2 cellular contexts compared by ENCODE assay signal in the genomic region with DNA sequence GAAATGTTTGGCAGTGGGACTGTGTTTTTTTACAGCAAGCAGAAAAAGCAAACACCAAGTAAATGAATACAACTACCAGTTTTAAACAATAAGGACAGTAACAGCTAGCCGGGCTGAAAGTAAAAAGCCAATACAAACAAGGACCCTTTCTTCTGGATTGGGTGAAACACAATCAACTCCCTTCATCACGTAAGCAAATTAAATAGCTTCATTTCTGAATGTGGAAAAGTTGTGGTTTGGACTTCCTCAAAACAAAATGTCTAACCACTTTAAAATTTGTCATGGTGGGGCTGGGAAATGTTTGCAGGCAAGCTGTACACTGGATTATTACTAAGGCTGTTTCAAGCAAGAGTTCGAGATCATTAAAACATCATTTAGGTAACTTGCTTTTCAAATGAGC.
TF ChIP-seq lines count a peak whose summit lies in the region.

No MANE protein-coding gene starts in this region.

TF ChIP-seq in endothelial cell of umbilical vein, 7 proteins besides CTCF, POLR2A, EP300 and RAD21:
- TF ChIP-seq JUN (IDR thresholded peaks at IDR 0.05; ENCODE audit: borderline replicate concordance, insufficient read depth, insufficient read length, low read depth) = no peak
- no peak for TF ChIP-seq POLR2AphosphoS5 (IDR thresholded peaks at IDR 0.05; ENCODE audit: insufficient read depth, low read depth, low read length)
- TF ChIP-seq GATA2 (IDR thresholded peaks at IDR 0.05; ENCODE audit: insufficient read depth, insufficient read length, low read depth, low read length) = no peak
- TF ChIP-seq FOS (IDR thresholded peaks at IDR 0.05; ENCODE audit: borderline replicate concordance, insufficient read depth, low read length) = no peak
- TF ChIP-seq, protein P1, sequence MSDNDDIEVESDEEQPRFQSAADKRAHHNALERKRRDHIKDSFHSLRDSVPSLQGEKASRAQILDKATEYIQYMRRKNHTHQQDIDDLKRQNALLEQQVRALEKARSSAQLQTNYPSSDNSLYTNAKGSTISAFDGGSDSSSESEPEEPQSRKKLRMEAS (IDR thresholded peaks at IDR 0.05; ENCODE audit: insufficient read depth, insufficient read length) = no peak
- no peak for TF ChIP-seq EZH2 (IDR thresholded peaks at IDR 0.05; ENCODE audit: borderline replicate concordance, low read depth, low read length, severe bottlenecking)
- no peak for TF ChIP-seq MYC (IDR thresholded peaks at IDR 0.05; ENCODE audit: low read depth, low read length)

TF ChIP-seq in SK-N-SH, 30 proteins besides CTCF, POLR2A, EP300 and RAD21:
- TF ChIP-seq RXRA (IDR thresholded peaks at IDR 0.05; ENCODE audit: borderline replicate concordance, low read depth) = no peak
- no peak for TF ChIP-seq NRF1 (IDR thresholded peaks at IDR 0.05; ENCODE audit: low read depth, low read length)
- no peak for TF ChIP-seq FOXJ3 (CRISPR knock-in tag; IDR thresholded peaks at IDR 0.05)
- no peak for TF ChIP-seq YY1 (IDR thresholded peaks at IDR 0.05; ENCODE audit: low read depth)
- TF ChIP-seq MEF2A (IDR thresholded peaks at IDR 0.05; ENCODE audit: borderline replicate concordance, low read depth) = no peak
- no peak for TF ChIP-seq RCOR1 (IDR thresholded peaks at IDR 0.05; ENCODE audit: low read length)
- no peak for TF ChIP-seq EZH2phosphoT487 (IDR thresholded peaks at IDR 0.05; ENCODE audit: borderline replicate concordance, low read depth)
- no peak for TF ChIP-seq NFIC (IDR thresholded peaks at IDR 0.05; ENCODE audit: borderline replicate concordance)
- no peak for TF ChIP-seq TEAD4 (IDR thresholded peaks at IDR 0.05; ENCODE audit: borderline replicate concordance, insufficient read depth)
- TF ChIP-seq, protein P2, sequence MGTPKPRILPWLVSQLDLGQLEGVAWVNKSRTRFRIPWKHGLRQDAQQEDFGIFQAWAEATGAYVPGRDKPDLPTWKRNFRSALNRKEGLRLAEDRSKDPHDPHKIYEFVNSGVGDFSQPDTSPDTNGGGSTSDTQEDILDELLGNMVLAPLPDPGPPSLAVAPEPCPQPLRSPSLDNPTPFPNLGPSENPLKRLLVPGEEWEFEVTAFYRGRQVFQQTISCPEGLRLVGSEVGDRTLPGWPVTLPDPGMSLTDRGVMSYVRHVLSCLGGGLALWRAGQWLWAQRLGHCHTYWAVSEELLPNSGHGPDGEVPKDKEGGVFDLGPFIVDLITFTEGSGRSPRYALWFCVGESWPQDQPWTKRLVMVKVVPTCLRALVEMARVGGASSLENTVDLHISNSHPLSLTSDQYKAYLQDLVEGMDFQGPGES (IDR thresholded peaks at IDR 0.05; ENCODE audit: low read depth, low read length) = no peak
- no peak for TF ChIP-seq SIN3A (IDR thresholded peaks at IDR 0.05; ENCODE audit: borderline replicate concordance, low read depth, low read length)
- TF ChIP-seq ELF1 (IDR thresholded peaks at IDR 0.05) = no peak
- TF ChIP-seq, protein P3, sequence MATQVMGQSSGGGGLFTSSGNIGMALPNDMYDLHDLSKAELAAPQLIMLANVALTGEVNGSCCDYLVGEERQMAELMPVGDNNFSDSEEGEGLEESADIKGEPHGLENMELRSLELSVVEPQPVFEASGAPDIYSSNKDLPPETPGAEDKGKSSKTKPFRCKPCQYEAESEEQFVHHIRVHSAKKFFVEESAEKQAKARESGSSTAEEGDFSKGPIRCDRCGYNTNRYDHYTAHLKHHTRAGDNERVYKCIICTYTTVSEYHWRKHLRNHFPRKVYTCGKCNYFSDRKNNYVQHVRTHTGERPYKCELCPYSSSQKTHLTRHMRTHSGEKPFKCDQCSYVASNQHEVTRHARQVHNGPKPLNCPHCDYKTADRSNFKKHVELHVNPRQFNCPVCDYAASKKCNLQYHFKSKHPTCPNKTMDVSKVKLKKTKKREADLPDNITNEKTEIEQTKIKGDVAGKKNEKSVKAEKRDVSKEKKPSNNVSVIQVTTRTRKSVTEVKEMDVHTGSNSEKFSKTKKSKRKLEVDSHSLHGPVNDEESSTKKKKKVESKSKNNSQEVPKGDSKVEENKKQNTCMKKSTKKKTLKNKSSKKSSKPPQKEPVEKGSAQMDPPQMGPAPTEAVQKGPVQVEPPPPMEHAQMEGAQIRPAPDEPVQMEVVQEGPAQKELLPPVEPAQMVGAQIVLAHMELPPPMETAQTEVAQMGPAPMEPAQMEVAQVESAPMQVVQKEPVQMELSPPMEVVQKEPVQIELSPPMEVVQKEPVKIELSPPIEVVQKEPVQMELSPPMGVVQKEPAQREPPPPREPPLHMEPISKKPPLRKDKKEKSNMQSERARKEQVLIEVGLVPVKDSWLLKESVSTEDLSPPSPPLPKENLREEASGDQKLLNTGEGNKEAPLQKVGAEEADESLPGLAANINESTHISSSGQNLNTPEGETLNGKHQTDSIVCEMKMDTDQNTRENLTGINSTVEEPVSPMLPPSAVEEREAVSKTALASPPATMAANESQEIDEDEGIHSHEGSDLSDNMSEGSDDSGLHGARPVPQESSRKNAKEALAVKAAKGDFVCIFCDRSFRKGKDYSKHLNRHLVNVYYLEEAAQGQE (IDR thresholded peaks at IDR 0.05; ENCODE audit: low read depth, low read length) = no peak
- no peak for TF ChIP-seq JUND (IDR thresholded peaks at IDR 0.05)
- no peak for TF ChIP-seq FOXM1 (IDR thresholded peaks at IDR 0.05; ENCODE audit: low read depth)
- no peak for TF ChIP-seq GABPA (IDR thresholded peaks at IDR 0.05; ENCODE audit: low read depth)
- TF ChIP-seq TCF12 (IDR thresholded peaks at IDR 0.05) = no peak
TF ChIP-seq in SK-N-SH: peak in this region for 0.
